ENCODE assay signal across 8 cellular contexts in genomic region chr13:43494206-43494605, GRCh38.
"Had no signal": no experiment of that assay in that cellular context is flagged by ENCODE, and none has a peak within 500 bp of the region (broad histone marks: within the 10 kb centered on the region; RNA-seq: fewer than 3 reads in every experiment).

No MANE protein-coding gene starts in this region.

- DNase-seq: GM23248, GOT3, H7, HFFc6, KBM-7 had no signal

- H3K27ac ChIP-seq: GM23248, HL-60 had no signal

- H2AFZ ChIP-seq: GM23248 had no signal

- H3K4me3 ChIP-seq: GM23248, HAP-1 had no signal

- H3K36me3 ChIP-seq: HAP-1 had no signal

- H3K9ac ChIP-seq: GM23248 had no signal

- FAIRE-seq: HepG2 had no signal

- H3K9me3 ChIP-seq: HAP-1 had no signal
